Comparison of ENCODE assay signal across 15 cellular contexts in the genomic region with DNA sequence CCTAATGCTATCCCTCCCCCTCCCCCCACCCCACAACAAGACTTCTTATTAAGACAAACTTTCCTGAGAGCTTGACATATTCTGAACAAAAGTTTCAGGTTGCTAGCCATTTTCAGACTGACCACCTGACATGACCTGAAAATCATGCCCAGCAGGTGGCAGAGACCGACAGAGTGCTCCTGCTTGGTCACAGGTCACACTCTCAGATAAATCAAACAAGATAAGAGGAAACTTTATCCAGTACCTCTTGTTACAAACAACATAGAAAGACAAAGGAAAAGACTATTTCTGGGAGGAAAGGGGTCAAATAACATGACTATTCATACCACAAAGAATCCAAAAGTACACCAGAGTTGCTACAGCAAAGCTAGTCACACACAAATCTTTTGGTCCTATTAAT.
"Had no signal": no experiment of that assay in that cellular context is flagged by ENCODE, and none has a peak within 500 bp of the region (broad histone marks: within the 10 kb centered on the region; RNA-seq: fewer than 3 reads in every experiment).

No MANE protein-coding gene starts in this region.

- H3K9me3 ChIP-seq: tibial artery, vagina had no signal

- H3K4me3 ChIP-seq: dorsolateral prefrontal cortex, skin epidermis, tibial artery, vagina had no signal

- H3K27ac ChIP-seq: dorsolateral prefrontal cortex, skin epidermis, tibial artery, vagina had no signal

- H3K27me3 ChIP-seq: dorsolateral prefrontal cortex, tibial artery, vagina had no signal

- H3K4me1 ChIP-seq: tibial artery, vagina had no signal

- DNase-seq: activated CD4-positive, alpha-beta T cell treated with anti-CD3 and anti-CD28 coated beads, Interleukin-2, amount 10 ng/mL, durations not matched to agents 24 days and 14 days; activated CD4-positive, CD25-positive, alpha-beta regulatory T cell; activated CD8-positive, alpha-beta memory T cell treated with anti-CD3 and anti-CD28 coated beads, Interleukin-2, amount 50 U/mL, for 48 hours; activated gamma-delta T cell treated with Interleukin-2 at 50 U/mL for 16 hours; amniotic stem cell; dorsolateral prefrontal cortex; left ventricle myocardium superior; natural killer cell; posterior cingulate gyrus; stimulated activated CD4-positive, alpha-beta T cell treated with anti-CD3 and anti-CD28 coated beads, Interleukin-15, amount 100 ng/mL, for 24 hours; stimulated activated CD4-positive, alpha-beta T cell treated with anti-CD3 and anti-CD28 coated beads, Interleukin-4, amount 100 ng/mL, for 1 hour; stimulated activated naive B cell treated with anti-CD40 and anti-IgM and Interleukin-4, amounts not matched to agents 10 μg/mL and 1 μg/mL and 100 μg/mL, for 72 hours; tibial artery had no signal

- H3K36me3 ChIP-seq: tibial artery, vagina had no signal
